ENCODE assay signal across 18 cellular contexts in the genomic region with DNA sequence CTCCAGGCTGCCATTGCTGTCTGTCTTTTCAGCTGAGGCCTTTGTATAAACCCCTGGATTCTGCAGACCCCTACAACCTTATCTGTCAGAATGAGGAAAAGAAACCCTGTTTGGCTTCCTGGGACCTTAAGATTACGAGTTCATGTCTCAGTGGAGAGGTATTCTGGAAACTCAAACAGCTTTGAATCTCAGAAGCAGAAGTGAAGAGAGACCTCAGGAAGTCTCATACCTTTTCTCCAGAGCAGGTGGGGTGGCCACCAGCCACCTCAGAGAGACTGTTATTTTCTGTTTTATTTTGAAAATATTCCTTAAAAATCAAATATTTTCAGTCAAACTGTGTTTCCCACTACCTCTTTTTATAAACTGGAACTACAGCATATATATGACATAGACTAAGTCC.
DNase-seq lines count a peak whose midpoint lies in the region; ATAC-seq, FAIRE-seq and TF ChIP-seq lines count a peak whose summit lies in the region.
"Had no signal": no experiment of that assay in that cellular context is flagged by ENCODE, and none has a peak within 500 bp of the region (broad histone marks: within the 10 kb centered on the region; RNA-seq: fewer than 3 reads in every experiment).

No MANE protein-coding gene starts in this region.

- H2BK15ac ChIP-seq in neuronal stem cell (ENCODE audit: low read length) = no peak overlapping the region

- H3K27me3 ChIP-seq in neuronal stem cell (ENCODE audit: control insufficient read depth in 3 of 3, insufficient read depth in 3 of 3, low read depth in 1 of 3, low read length in 3 of 3) = no peaks in the 10 kb centered on the region
- H3K27me3 ChIP-seq: BE2C had no signal

- no peak overlapping the region for H3K9ac ChIP-seq in neuronal stem cell (ENCODE audit: low read depth, low read length, poor library complexity)

- H2BK120ac ChIP-seq in neuronal stem cell (ENCODE audit: low read depth, low read length) = no peak overlapping the region

- FAIRE-seq in GM12891 (lab: Jason Lieb, UNC) = no peak
- FAIRE-seq: D721Med had no signal

- H3K14ac ChIP-seq in neuronal stem cell (ENCODE audit: low read length) = no peak overlapping the region

- no peaks in the 10 kb centered on the region for H3K79me1 ChIP-seq in neuronal stem cell (ENCODE audit: low read depth, low read length)

- peak overlapping the region; percentile 88 for H3K27ac ChIP-seq in neuronal stem cell (replicated peaks; ENCODE audit: low read length)

- peaks cover 8 to 23% of the 10 kb centered on the region in 2 donors for H3K4me1 ChIP-seq in neuronal stem cell (ENCODE audit: control insufficient read depth in 2 of 2, insufficient read depth in 1 of 2, low read depth in 1 of 2, low read length in 2 of 2)
- H3K4me1 ChIP-seq: BE2C had no signal

- H2BK12ac ChIP-seq in neuronal stem cell (ENCODE audit: low read length) = no peak overlapping the region

- TF ChIP-seq POLR2A in GM12891 (IDR thresholded peaks at IDR 0.05; ENCODE audit: low read depth, low read length) = no peak

- H3K9me3 ChIP-seq in neuronal stem cell (replicated peaks in 1 of 2; ENCODE audit: control insufficient read depth in 2 of 2, insufficient read depth in 1 of 2, low read depth in 1 of 2, low read length in 2 of 2) = no peaks in the 10 kb centered on the region
- H3K9me3 ChIP-seq: BE2C had no signal

- no peak overlapping the region for H3K18ac ChIP-seq in neuronal stem cell (ENCODE audit: low read length)

- H2AFZ ChIP-seq in neuronal stem cell (ENCODE audit: low read length) = peak overlapping the region; percentile 5

- no peak overlapping the region for H3K4me2 ChIP-seq in neuronal stem cell (ENCODE audit: insufficient read depth, low read length, poor library complexity, severe bottlenecking)

- no peak overlapping the region for H2BK5ac ChIP-seq in neuronal stem cell (ENCODE audit: low read length)

- no peak overlapping the region for H4K91ac ChIP-seq in neuronal stem cell (ENCODE audit: low read depth, low read length, poor library complexity)

- H4K8ac ChIP-seq in neuronal stem cell (ENCODE audit: low read depth, low read length) = no peak overlapping the region

- ATAC-seq in HG02870 (IDR thresholded peaks at IDR 0.05; ENCODE audit: unreplicated experiment) = peak; percentile 45
- ATAC-seq: CD8-positive, alpha-beta T cell; PC-3 had no signal

- no peak overlapping the region for H3K23ac ChIP-seq in neuronal stem cell (ENCODE audit: low read depth, low read length, poor library complexity)

- no CpG with 5 or more reads among the region's 1 CpG for WGBS in neuronal stem cell (ENCODE audit: extremely low coverage in 2 of 2, insufficient read length in 2 of 2, insufficient replicate concordance in 1 of 2), 2 donors

- DNase-seq in GM12891 (ENCODE audit: insufficient read length, low spot score) = no peak
- peak; percentile 10 for DNase-seq in OCI-M1 (lab: John Stamatoyannopoulos, UW)
- DNase-seq in neuronal stem cell (ENCODE audit: low spot score) = no peak
- no peak for DNase-seq in C1 segment of cervical spinal cord (lab: John Stamatoyannopoulos, UW)
- DNase-seq in dedifferentiated amniotic fluid mesenchymal stem cell (ENCODE audit: extremely low spot score) = no peak
- no peak for DNase-seq in NCI-H345 treated with DMSO at 0.1 percent for 48 hours (lab: John Stamatoyannopoulos, UW; ENCODE audit: unreplicated experiment)
- DNase-seq: BE2C; CD8-positive, alpha-beta T cell; DMS79 treated with DMSO at 0.1 percent for 48 hours; GDM1; H9; NCI-H146; NCI-H2081 treated with DMSO at 0.1 percent for 48 hours; NCI-H2227 treated with DMSO at 0.1 percent for 48 hours; NCI-H526; PC-3 had no signal

- H3K4ac ChIP-seq in neuronal stem cell (ENCODE audit: low read length) = no peak overlapping the region

- no peak overlapping the region for H2AK5ac ChIP-seq in neuronal stem cell (ENCODE audit: low read depth, low read length)

- no peaks in the 10 kb centered on the region for H3K36me3 ChIP-seq in neuronal stem cell (replicated peaks in 1 of 2; ENCODE audit: control insufficient read depth in 2 of 2, insufficient read depth in 2 of 2, low read length in 2 of 2)
- H3K36me3 ChIP-seq: BE2C had no signal

- no peak overlapping the region for H3K4me3 ChIP-seq in neuronal stem cell (ENCODE audit: low read length in 2 of 2)

TF ChIP-seq in GM12891, 5 proteins besides CTCF, POLR2A, EP300 and RAD21:
- TF ChIP-seq POU2F2 (IDR thresholded peaks at IDR 0.05; ENCODE audit: low read depth, low read length) = no peak
- TF ChIP-seq SPI1 (IDR thresholded peaks at IDR 0.05; ENCODE audit: low read depth, low read length) = peak; percentile 23; the same call in 1 of the 2 replicates
